In the genomic region with DNA sequence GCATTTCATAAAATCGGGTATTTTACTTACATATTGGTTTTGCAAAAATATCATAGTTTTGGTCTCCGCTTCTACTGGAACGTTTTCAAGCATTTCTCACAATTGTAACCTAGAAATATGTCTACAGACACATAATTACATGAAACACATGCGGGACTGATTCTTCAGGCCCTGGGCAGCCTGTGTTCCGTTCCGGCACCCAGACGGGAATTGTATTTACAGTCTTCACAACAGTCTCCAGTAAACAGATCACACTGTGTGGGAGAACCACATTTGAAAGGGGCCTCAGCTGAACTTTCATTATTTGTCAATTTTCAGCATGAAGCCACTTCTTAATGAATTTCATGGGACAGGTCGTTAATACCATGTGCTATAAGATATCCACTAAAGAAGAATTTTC, we compare ENCODE assay signal across 32 cellular contexts.
DNase-seq lines count a peak whose midpoint lies in the region; ATAC-seq and TF ChIP-seq lines count a peak whose summit lies in the region.
"Had no signal": no experiment of that assay in that cellular context is flagged by ENCODE, and none has a peak within 500 bp of the region (broad histone marks: within the 10 kb centered on the region; RNA-seq: fewer than 3 reads in every experiment).

No MANE protein-coding gene starts in this region.

- no peak overlapping the region for H3K27ac ChIP-seq in left lung
- H3K27ac ChIP-seq in rectal smooth muscle tissue (ENCODE audit: low read depth, low read length) = peak overlapping the region; percentile 86
- H3K27ac ChIP-seq: gastrocnemius medialis, VCaP had no signal

- DNase-seq in HFFc6 = no peak
- peak; percentile 28 for DNase-seq in fibroblast of peridontal ligament (ENCODE audit: extremely low read depth)
- no peak for DNase-seq in left lung
- DNase-seq in HK-2 (ENCODE audit: unreplicated experiment) = no peak
- DNase-seq in activated effector memory CD4-positive, alpha-beta T cell treated with Interleukin-2 at 50 U/mL for 16 hours = no peak
- no peak for DNase-seq in KG1 (lab: John Stamatoyannopoulos, UW)
- DNase-seq: activated CD4-positive, alpha-beta T cell treated with anti-CD3 and anti-CD28 coated beads for 4 hours; activated CD8-positive, alpha-beta memory T cell treated with anti-CD3 and anti-CD28 coated beads for 24 hours; activated effector memory CD4-positive, alpha-beta T cell treated with anti-CD3 and anti-CD28 coated beads, Interleukin-2, amount 50 U/mL, for 16 hours; activated T-cell treated with anti-CD3 and anti-CD28 coated beads, Interleukin-2, amount 50 U/mL, for 1 hour; CD4-positive, CD25-positive, alpha-beta regulatory T cell; central memory CD4-positive, alpha-beta T cell; DND-41; effector memory CD8-positive, alpha-beta T cell; erythroblast; gastrocnemius medialis; GF-D8; hypothalamus; left colon; naive thymus-derived CD4-positive, alpha-beta T cell; NCI-H1694; NCI-H446 treated with DMSO at 0.1 percent for 48 hours; NCI-H82; stimulated activated naive B cell treated with anti-CD40 and anti-IgM and Interleukin-4, amounts not matched to agents 10 μg/mL and 1 μg/mL and 100 μg/mL, for 72 hours; SW 1271 had no signal

- H3K4me1 ChIP-seq in left lung = no peaks in the 10 kb centered on the region
- H3K4me1 ChIP-seq in rectal smooth muscle tissue (ENCODE audit: control insufficient read depth, insufficient read depth, low read length) = peaks cover 16% of the 10 kb centered on the region
- H3K4me1 ChIP-seq: gastrocnemius medialis had no signal

- peaks cover 27% of the 10 kb centered on the region for H3K36me3 Mint-ChIP-seq in HFFc6 (ENCODE audit: low read depth)
- H3K36me3 Mint-ChIP-seq: activated naive CD8-positive, alpha-beta T cell; CD4-positive, CD25-positive, alpha-beta regulatory T cell; IgD-negative memory B cell; mesothelial cell of epicardium; naive thymus-derived CD4-positive, alpha-beta T cell; stimulated activated naive B cell treated with anti-CD40 and anti-IgM and Interleukin-4, amounts not matched to agents 10 μg/mL and 1 μg/mL and 100 μg/mL, for 72 hours had no signal

- TF ChIP-seq CTCF in HFFc6 (IDR thresholded peaks at IDR 0.05) = no peak
- no peak for TF ChIP-seq CTCF in left lung (IDR thresholded peaks at IDR 0.05)

- H3K36me3 ChIP-seq in left lung (no peaks in the 10 kb centered on the region), rectal smooth muscle tissue (ENCODE audit: control insufficient read depth, insufficient read depth, low read length) (peaks cover 2% of the 10 kb centered on the region)
- H3K36me3 ChIP-seq: gastrocnemius medialis had no signal

- ATAC-seq in left lung (peak; percentile 54), GM19395 (IDR thresholded peaks at IDR 0.05; ENCODE audit: unreplicated experiment) (no peak)
- ATAC-seq: effector memory CD8-positive, alpha-beta T cell; left colon; naive thymus-derived CD4-positive, alpha-beta T cell; stimulated activated naive B cell treated with anti-CD40 and anti-IgM and Interleukin-4, amounts not matched to agents 10 μg/mL and 1 μg/mL and 100 μg/mL, for 72 hours had no signal

- intact Hi-C loops in left lung (cut with DNase I) = no loop called here

- peaks cover 7% of the 10 kb centered on the region for H3K4me1 Mint-ChIP-seq in HFFc6 (ENCODE audit: low read depth)
- H3K4me1 Mint-ChIP-seq: CD4-positive, CD25-positive, alpha-beta regulatory T cell; IgD-negative memory B cell; naive thymus-derived CD4-positive, alpha-beta T cell; stimulated activated naive B cell treated with anti-CD40 and anti-IgM and Interleukin-4, amounts not matched to agents 10 μg/mL and 1 μg/mL and 100 μg/mL, for 72 hours had no signal

- no peak overlapping the region for H3K9ac ChIP-seq in rectal smooth muscle tissue (ENCODE audit: low read length)

- peak overlapping the region; percentile 56 for H3K27ac Mint-ChIP-seq in HFFc6
- H3K27ac Mint-ChIP-seq: activated naive CD8-positive, alpha-beta T cell; CD4-positive, CD25-positive, alpha-beta regulatory T cell; effector memory CD8-positive, alpha-beta T cell; IgD-negative memory B cell; mesothelial cell of epicardium; naive thymus-derived CD4-positive, alpha-beta T cell; stimulated activated naive B cell treated with anti-CD40 and anti-IgM and Interleukin-4, amounts not matched to agents 10 μg/mL and 1 μg/mL and 100 μg/mL, for 72 hours had no signal

- H3K4me3 ChIP-seq in left lung (no peak overlapping the region), rectal smooth muscle tissue (ENCODE audit: low read length) (no peak overlapping the region)
- H3K4me3 ChIP-seq: gastrocnemius medialis, skin epidermis had no signal

- peak overlapping the region; percentile 12; the same call in 1 of the 2 replicates for H3K4me3 Mint-ChIP-seq in HFFc6
- H3K4me3 Mint-ChIP-seq: activated naive CD8-positive, alpha-beta T cell; CD4-positive, CD25-positive, alpha-beta regulatory T cell; effector memory CD8-positive, alpha-beta T cell; IgD-negative memory B cell; mesothelial cell of epicardium; naive thymus-derived CD4-positive, alpha-beta T cell; stimulated activated naive B cell treated with anti-CD40 and anti-IgM and Interleukin-4, amounts not matched to agents 10 μg/mL and 1 μg/mL and 100 μg/mL, for 72 hours had no signal

- no peaks in the 10 kb centered on the region for H3K27me3 ChIP-seq in left lung
- no peaks in the 10 kb centered on the region for H3K27me3 ChIP-seq in rectal smooth muscle tissue (ENCODE audit: control insufficient read depth, insufficient read depth, low read length)
- H3K27me3 ChIP-seq: gastrocnemius medialis had no signal

- peaks cover 26% of the 10 kb centered on the region for H3K27me3 Mint-ChIP-seq in HFFc6 (ENCODE audit: insufficient read depth)
- H3K27me3 Mint-ChIP-seq: activated naive CD8-positive, alpha-beta T cell; CD4-positive, CD25-positive, alpha-beta regulatory T cell; effector memory CD8-positive, alpha-beta T cell; IgD-negative memory B cell; naive thymus-derived CD4-positive, alpha-beta T cell; stimulated activated naive B cell treated with anti-CD40 and anti-IgM and Interleukin-4, amounts not matched to agents 10 μg/mL and 1 μg/mL and 100 μg/mL, for 72 hours had no signal

- peaks cover 10% of the 10 kb centered on the region; the same call in 1 of the 2 replicates for H3K9me3 Mint-ChIP-seq in HFFc6
- H3K9me3 Mint-ChIP-seq: IgD-negative memory B cell had no signal

- no peaks in the 10 kb centered on the region for H3K9me3 ChIP-seq in left lung
- H3K9me3 ChIP-seq: gastrocnemius medialis had no signal
